In genomic region chr1:23403735-23404486, GRCh38 we compare ENCODE assay signal across 8 cellular contexts. TPM values are rescaled to one million over a fixed set of nuclear protein-coding genes. Genes with fewer than 3 reads are reported as not detected.
DNase-seq lines count a peak whose midpoint lies in the region; ATAC-seq and TF ChIP-seq lines count a peak whose summit lies in the region.

No MANE protein-coding gene starts in this region.

- no peaks in the 10 kb centered on the region for H3K9me3 Mint-ChIP-seq in activated T-helper 17 cell treated with anti-CD3 and anti-CD28 coated beads, Interleukin-2, amount 50 U/mL, for 72 hours
- no peaks in the 10 kb centered on the region for H3K9me3 Mint-ChIP-seq in nephron

- DNase-seq in DMS79 treated with DMSO at 0.1 percent for 48 hours (lab: John Stamatoyannopoulos, UW) (peak; percentile 99), LoVo (ENCODE audit: low spot score) (peak; percentile 94), RPMI7951 (ENCODE audit: low read depth) (peak; percentile 99), fibroblast of the aortic adventitia (ENCODE audit: low read depth) (peak; percentile 95)
- DNase-seq in stimulated activated naive CD4-positive, alpha-beta T cell treated with Interleukin-2 at 50 U/mL for 16 hours (lab: John Stamatoyannopoulos, UW), result peak; percentile 80

- no peaks in the 10 kb centered on the region for H3K36me3 Mint-ChIP-seq in activated T-helper 17 cell treated with anti-CD3 and anti-CD28 coated beads, Interleukin-2, amount 50 U/mL, for 72 hours (ENCODE audit: low read depth)
- H3K36me3 Mint-ChIP-seq in nephron (ENCODE audit: low read depth), result peaks cover 8% of the 10 kb centered on the region

- H3K4me1 Mint-ChIP-seq in activated T-helper 17 cell treated with anti-CD3 and anti-CD28 coated beads, Interleukin-2, amount 50 U/mL, for 72 hours, result no peaks in the 10 kb centered on the region
- H3K4me1 Mint-ChIP-seq in nephron, result peaks cover 34% of the 10 kb centered on the region

- peak; percentile 91 for ATAC-seq in activated T-helper 17 cell treated with anti-CD3 and anti-CD28 coated beads, Interleukin-2, amount 50 U/mL, for 72 hours (replicated peaks)
- no peak for ATAC-seq in HG03378 (IDR thresholded peaks at IDR 0.05; ENCODE audit: unreplicated experiment)

- no peak overlapping the region for H3K4me3 ChIP-seq in fibroblast of the aortic adventitia (ENCODE audit: low read depth, low read length)

- H3K27ac Mint-ChIP-seq in activated T-helper 17 cell treated with anti-CD3 and anti-CD28 coated beads, Interleukin-2, amount 50 U/mL, for 72 hours, result no peak overlapping the region
- peak overlapping the region; percentile 9 to 80 (median 66) for H3K27ac Mint-ChIP-seq in nephron

- H3K4me3 Mint-ChIP-seq in activated T-helper 17 cell treated with anti-CD3 and anti-CD28 coated beads, Interleukin-2, amount 50 U/mL, for 72 hours, result peak overlapping the region; percentile 0
- H3K4me3 Mint-ChIP-seq in nephron, result peak overlapping the region in 1 of 3 experiments; percentile 14

- TF ChIP-seq CTCF in fibroblast of the aortic adventitia (IDR thresholded peaks at IDR 0.05; ENCODE audit: insufficient read depth, low read length) (peak; percentile 97), nephron (IDR thresholded peaks at IDR 0.05; ENCODE audit: unreplicated experiment in 3 of 3) (peak; percentile 93 to 96 (median 96))

- H3K27me3 Mint-ChIP-seq in activated T-helper 17 cell treated with anti-CD3 and anti-CD28 coated beads, Interleukin-2, amount 50 U/mL, for 72 hours, result no peaks in the 10 kb centered on the region
- H3K27me3 Mint-ChIP-seq in nephron (ENCODE audit: low read depth), result no peaks in the 10 kb centered on the region

RNA-seq across cellular contexts. Expression of gene TCEA3, which starts 20.6 kb away (rescaled TPM):
- 1.7 and 2.3 TPM in 2 replicates for total RNA-seq in RPMI7951 (2014; rRNA removed; shearing (Covaris generic))
- 10 to 100 TPM in 1 of 2 donors, 1 to 10 TPM in 1; 1.3 to 33.2 TPM for total RNA-seq in activated T-helper 17 cell treated with anti-CD3 and anti-CD28 coated beads, Interleukin-2, amount 50 U/mL, for 72 hours
- total RNA-seq in fibroblast of the aortic adventitia (ENCODE audit: low replicate concordance), result 22.8 and 44.9 TPM in 2 replicates

RNA-seq across cellular contexts. Expression of gene ZNF436, which starts 34.3 kb away (rescaled TPM):
- total RNA-seq in RPMI7951 (2014; rRNA removed; shearing (Covaris generic)), result 15.7 and 21.1 TPM in 2 replicates
- 10 to 100 TPM in 1 of 2 donors, 1 to 10 TPM in 1; 4.7 to 10.7 TPM for total RNA-seq in activated T-helper 17 cell treated with anti-CD3 and anti-CD28 coated beads, Interleukin-2, amount 50 U/mL, for 72 hours
- 30.5 and 115 TPM in 2 replicates for total RNA-seq in fibroblast of the aortic adventitia (ENCODE audit: low replicate concordance)

RNA-seq across cellular contexts. Expression of gene HNRNPR, which starts 59.8 kb away (rescaled TPM):
- 136 and 142 TPM in 2 replicates for total RNA-seq in RPMI7951 (2014; rRNA removed; shearing (Covaris generic))
- total RNA-seq in activated T-helper 17 cell treated with anti-CD3 and anti-CD28 coated beads, Interleukin-2, amount 50 U/mL, for 72 hours, result 100 to 1,000 TPM; 110 to 193 TPM
- total RNA-seq in fibroblast of the aortic adventitia (ENCODE audit: low replicate concordance), result 83.4 and 182 TPM in 2 replicates
